In genomic region chr1:21909286-21909759, GRCh38 we compare ENCODE assay signal across 8 cellular contexts. TPM values are rescaled to one million over a fixed set of nuclear protein-coding genes. Genes with fewer than 3 reads are reported as not detected.
DNase-seq lines count a peak whose midpoint lies in the region; ATAC-seq and TF ChIP-seq lines count a peak whose summit lies in the region.

No MANE protein-coding gene starts in this region.

- H3K27ac ChIP-seq in GM23338 (ENCODE audit: low read depth) (peak overlapping the region; percentile 93), iPS-20b (ENCODE audit: low read length) (peak overlapping the region; percentile 18)

- H2AFZ ChIP-seq in GM23338: no peak overlapping the region

- H3K36me3 Mint-ChIP-seq in GM23338 (ENCODE audit: low read depth): no peaks in the 10 kb centered on the region; the same call in 2 of the 3 replicates
- no peaks in the 10 kb centered on the region for H3K36me3 Mint-ChIP-seq in activated naive CD8-positive, alpha-beta T cell
- no peaks in the 10 kb centered on the region for H3K36me3 Mint-ChIP-seq in stimulated activated memory B cell treated with anti-CD40 and anti-IgM and Interleukin-4, amounts not matched to agents 10 μg/mL and 1 μg/mL and 100 μg/mL, for 72 hours
- no peaks in the 10 kb centered on the region for H3K36me3 Mint-ChIP-seq in T-helper 17 cell (ENCODE audit: low read depth)

- DNase-seq in GM23338 (ENCODE audit: low spot score) (no peak), AML-193 (lab: John Stamatoyannopoulos, UW) (no peak), T-helper 17 cell (no peak)
- DNase-seq in stimulated activated CD4-positive, alpha-beta T cell treated with anti-CD3 and anti-CD28 coated beads, Interleukin-2, amount 100 ng/mL, for 48 hours: no peak
- DNase-seq in stimulated activated naive CD4-positive, alpha-beta T cell (lab: John Stamatoyannopoulos, UW): no peak

- peaks cover 46% of the 10 kb centered on the region for H3K4me1 Mint-ChIP-seq in GM23338
- peaks cover 26% of the 10 kb centered on the region for H3K4me1 Mint-ChIP-seq in activated naive CD8-positive, alpha-beta T cell (ENCODE audit: low read depth)
- H3K4me1 Mint-ChIP-seq in stimulated activated memory B cell treated with anti-CD40 and anti-IgM and Interleukin-4, amounts not matched to agents 10 μg/mL and 1 μg/mL and 100 μg/mL, for 72 hours: peaks cover 15% of the 10 kb centered on the region
- peaks cover 11% of the 10 kb centered on the region for H3K4me1 Mint-ChIP-seq in T-helper 17 cell

- H3K27ac Mint-ChIP-seq in GM23338 (0 out of 2 replicates have a peak overlapping the region, but pooled peaks have one; percentile 89), T-helper 17 cell (no peak overlapping the region)
- H3K27ac Mint-ChIP-seq in activated naive CD8-positive, alpha-beta T cell: peak overlapping the region; percentile 75
- H3K27ac Mint-ChIP-seq in stimulated activated memory B cell treated with anti-CD40 and anti-IgM and Interleukin-4, amounts not matched to agents 10 μg/mL and 1 μg/mL and 100 μg/mL, for 72 hours: peak overlapping the region; percentile 79

- H3K9ac ChIP-seq in iPS-20b (ENCODE audit: low read depth, low read length): peak overlapping the region; percentile 54; the same call in 1 of the 2 replicates

- H3K9me3 ChIP-seq in iPS-20b (ENCODE audit: insufficient read depth, low read depth, low read length): no peaks in the 10 kb centered on the region
- H3K9me3 ChIP-seq in T-helper 17 cell (ENCODE audit: control insufficient read depth, low read length, poor library complexity, severe bottlenecking): no peaks in the 10 kb centered on the region

- no peak for TF ChIP-seq CTCF in GM23338 (conservative IDR thresholded peaks at IDR 0.05; ENCODE audit: low read depth in 2 of 2)

- H3K9me3 Mint-ChIP-seq in GM23338: no peaks in the 10 kb centered on the region
- no peaks in the 10 kb centered on the region for H3K9me3 Mint-ChIP-seq in activated naive CD8-positive, alpha-beta T cell (ENCODE audit: low read depth)
- no peaks in the 10 kb centered on the region for H3K9me3 Mint-ChIP-seq in stimulated activated memory B cell treated with anti-CD40 and anti-IgM and Interleukin-4, amounts not matched to agents 10 μg/mL and 1 μg/mL and 100 μg/mL, for 72 hours

- H3K4me1 ChIP-seq in GM23338 (ENCODE audit: insufficient read depth): peaks cover 31% of the 10 kb centered on the region
- peaks cover 29% of the 10 kb centered on the region for H3K4me1 ChIP-seq in iPS-20b (ENCODE audit: insufficient read depth, low read length)

- H3F3A ChIP-seq in GM23338 (replicated peaks; ENCODE audit: low read depth): 0 out of 2 replicates have a peak, but pooled peaks cover 2% of the 10 kb centered on the region

- H3K4me3 ChIP-seq in GM23338 (no peak overlapping the region), iPS-20b (ENCODE audit: low read length) (no peak overlapping the region)

- no peaks in the 10 kb centered on the region for H3K27me3 ChIP-seq in GM23338 (ENCODE audit: insufficient read depth)
- H3K27me3 ChIP-seq in iPS-20b (ENCODE audit: insufficient read depth, low read length): no peaks in the 10 kb centered on the region

- no peaks in the 10 kb centered on the region for H3K9me2 ChIP-seq in GM23338 (ENCODE audit: insufficient read depth)

- H3K4me2 ChIP-seq in GM23338: no peak overlapping the region; the same call in 1 of the 2 replicates

- H4K20me1 ChIP-seq in GM23338 (replicated peaks; ENCODE audit: insufficient read depth): peaks cover 8% of the 10 kb centered on the region; the same call in 1 of the 2 replicates

- H3K36me3 ChIP-seq in GM23338 (ENCODE audit: insufficient read depth): no peaks in the 10 kb centered on the region
- no peaks in the 10 kb centered on the region for H3K36me3 ChIP-seq in iPS-20b (ENCODE audit: insufficient read depth, low read depth, low read length)

- peaks cover 2% of the 10 kb centered on the region for H3K27me3 Mint-ChIP-seq in GM23338 (ENCODE audit: insufficient read depth, low read depth, poor library complexity)
- no peaks in the 10 kb centered on the region for H3K27me3 Mint-ChIP-seq in activated naive CD8-positive, alpha-beta T cell
- no peaks in the 10 kb centered on the region for H3K27me3 Mint-ChIP-seq in stimulated activated memory B cell treated with anti-CD40 and anti-IgM and Interleukin-4, amounts not matched to agents 10 μg/mL and 1 μg/mL and 100 μg/mL, for 72 hours
- peaks cover 8% of the 10 kb centered on the region for H3K27me3 Mint-ChIP-seq in T-helper 17 cell

- H3K79me2 ChIP-seq in GM23338 (replicated peaks; ENCODE audit: insufficient read depth): 0 out of 2 replicates have a peak, but pooled peaks cover 10% of the 10 kb centered on the region

- ATAC-seq in GM23338 (no peak), T-helper 17 cell (no peak)
- no peak for ATAC-seq in stimulated activated memory B cell treated with anti-CD40 and anti-IgM and Interleukin-4, amounts not matched to agents 10 μg/mL and 1 μg/mL and 100 μg/mL, for 72 hours

- H3K4me3 Mint-ChIP-seq in GM23338 (no peak overlapping the region), T-helper 17 cell (no peak overlapping the region)
- H3K4me3 Mint-ChIP-seq in activated naive CD8-positive, alpha-beta T cell: no peak overlapping the region
- H3K4me3 Mint-ChIP-seq in stimulated activated memory B cell treated with anti-CD40 and anti-IgM and Interleukin-4, amounts not matched to agents 10 μg/mL and 1 μg/mL and 100 μg/mL, for 72 hours: no peak overlapping the region

TF ChIP-seq in GM23338, 12 proteins besides CTCF, POLR2A, EP300 and RAD21:
- TF ChIP-seq NANOG (IDR thresholded peaks at IDR 0.05; ENCODE audit: borderline replicate concordance) (no peak), ETS1 (IDR thresholded peaks at IDR 0.05) (no peak), JUNB (IDR thresholded peaks at IDR 0.05; ENCODE audit: unreplicated experiment) (no peak)

RNA-seq across cellular contexts. Expression of gene HSPG2, which starts 27.8 kb away (rescaled TPM):
- 47.8 and 70.8 TPM in 2 replicates for total RNA-seq in GM23338 (2014; rRNA removed; shearing (Covaris generic))
- polyA plus RNA-seq in GM23338 (2016; fragmentation: Nextera tagmentation; extraction: Ambion mirVana): 13.3 and 14.9 TPM in 2 replicates
- total RNA-seq in T-helper 17 cell: 1 to 10 TPM; 1.2 to 1.6 TPM

Comparison
In these comparisons a context has a peak if more than half of its experiments do, and no peak if none do; other contexts are left out.
1. RNA of gene HSPG2, which starts 27.8 kb away (total RNA-seq): 47.8 to 70.8 TPM in GM23338; 1.2 to 1.6 TPM in T-helper 17 cell; every median in the first group is over 10 times any median in the second.